In the genomic region with DNA sequence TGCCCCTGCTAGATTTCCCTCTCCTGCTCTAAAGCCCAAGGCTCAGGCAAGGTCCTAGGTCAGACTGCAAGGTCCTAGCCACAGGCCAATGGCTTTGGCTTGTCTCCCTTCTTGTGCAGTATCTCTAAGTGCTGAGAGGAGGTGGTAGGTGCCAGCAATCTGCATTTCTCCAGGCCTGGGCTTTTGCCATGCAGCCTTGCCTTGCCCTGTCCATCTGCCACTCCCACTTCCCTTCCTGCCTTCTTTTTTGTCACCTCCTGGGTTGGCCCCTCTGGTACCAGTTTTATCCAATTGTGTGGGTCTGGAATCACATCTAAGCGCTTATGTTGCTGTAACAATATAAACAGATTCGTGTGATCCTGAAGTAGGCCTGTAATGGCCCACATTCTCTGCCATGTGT, we compare ENCODE assay signal across 7 cellular contexts.
"Had no signal": no experiment of that assay in that cellular context is flagged by ENCODE, and none has a peak within 500 bp of the region (broad histone marks: within the 10 kb centered on the region; RNA-seq: fewer than 3 reads in every experiment).

No MANE protein-coding gene starts in this region.

- H3K4me2 ChIP-seq: GM23338 had no signal

- H2AFZ ChIP-seq: GM23338 had no signal

- FAIRE-seq: K562 had no signal

- DNase-seq: H7, HFFc6, IMR-90 had no signal

- H3K9me3 ChIP-seq: HAP-1 had no signal

- H3K4me3 ChIP-seq: GM23338, HAP-1, K562 had no signal

- H3K27ac ChIP-seq: HL-60 had no signal

- H3K36me3 ChIP-seq: HAP-1 had no signal
